Comparison of ENCODE assay signal across 25 cellular contexts in the genomic region with DNA sequence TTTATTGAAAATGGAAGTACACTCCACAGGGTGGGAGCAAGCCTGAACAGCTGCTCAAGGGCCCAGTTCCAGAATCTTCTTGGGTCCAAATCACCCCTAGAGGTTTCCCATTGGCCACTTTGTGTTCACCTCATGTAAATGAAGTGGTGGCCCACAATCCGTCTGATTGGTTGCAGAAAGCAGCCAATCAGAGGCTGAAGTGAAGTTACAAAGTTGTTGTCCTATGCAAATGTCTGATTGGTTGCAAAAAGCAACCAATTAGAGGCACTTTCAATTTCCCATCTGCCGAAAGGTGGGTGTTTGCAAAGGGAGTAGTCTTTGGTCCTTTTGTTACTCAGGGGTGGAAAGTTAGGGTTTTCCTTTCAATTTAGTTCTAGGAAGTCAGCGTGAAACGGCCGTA. TPM values are rescaled to one million over a fixed set of nuclear protein-coding genes. Genes with fewer than 3 reads are reported as not detected.
DNase-seq lines count a peak whose midpoint lies in the region; ATAC-seq and TF ChIP-seq lines count a peak whose summit lies in the region.
"Had no signal": no experiment of that assay in that cellular context is flagged by ENCODE, and none has a peak within 500 bp of the region (broad histone marks: within the 10 kb centered on the region; RNA-seq: fewer than 3 reads in every experiment).

No MANE protein-coding gene starts in this region.

- no peak overlapping the region for H3K4me2 ChIP-seq in neural progenitor cell
- H3K4me2 ChIP-seq: BLaER1 treated with 17β-estradiol and CSF1 and Interleukin-3, amounts not matched to agents 10 nM and 100 nM had no signal

- H3K4me3 Mint-ChIP-seq in neural progenitor cell, result no peak overlapping the region
- H3K4me3 Mint-ChIP-seq: CD4-positive, alpha-beta memory T cell had no signal

- H3K4me3 ChIP-seq in fibroblast of mammary gland (ENCODE audit: control insufficient read depth, low read depth, low read length) (no peak overlapping the region), neural progenitor cell (no peak overlapping the region)
- H3K4me3 ChIP-seq: BLaER1 treated with 17β-estradiol and CSF1 and Interleukin-3, amounts not matched to agents 10 nM and 100 nM; GM12878 had no signal

- peaks cover 7% of the 10 kb centered on the region for H3K27me3 ChIP-seq in neural progenitor cell

- no peaks in the 10 kb centered on the region for H3K79me2 ChIP-seq in neural progenitor cell (ENCODE audit: low read depth)

- no peaks in the 10 kb centered on the region for H3K36me3 Mint-ChIP-seq in neural progenitor cell
- H3K36me3 Mint-ChIP-seq: CD4-positive, alpha-beta memory T cell had no signal

- no peak overlapping the region for H3K27ac ChIP-seq in neural progenitor cell
- H3K27ac ChIP-seq: 22Rv1; BLaER1 treated with 17β-estradiol and CSF1 and Interleukin-3, amounts not matched to agents 10 nM and 100 nM had no signal

- TF ChIP-seq CTCF in fibroblast of mammary gland (conservative IDR thresholded peaks at IDR 0.05; ENCODE audit: control insufficient read depth, insufficient read depth, low read depth, low read length), result no peak
- TF ChIP-seq CTCF in neural progenitor cell (IDR thresholded peaks at IDR 0.05), result no peak

- ATAC-seq in GM18517 (IDR thresholded peaks at IDR 0.05; ENCODE audit: unreplicated experiment) (no peak), esophagus mucosa (no peak), GM21528 (IDR thresholded peaks at IDR 0.05; ENCODE audit: low FRiP score, unreplicated experiment) (no peak)
- ATAC-seq: GM12878, Panc1 had no signal

- H3K36me3 ChIP-seq in neural progenitor cell, result no peaks in the 10 kb centered on the region
- H3K36me3 ChIP-seq: BLaER1 treated with 17β-estradiol and CSF1 and Interleukin-3, amounts not matched to agents 10 nM and 100 nM had no signal

- H2AFZ ChIP-seq in neural progenitor cell (replicated peaks), result peak overlapping the region; percentile 50

- no peaks in the 10 kb centered on the region for H4K20me1 ChIP-seq in neural progenitor cell (ENCODE audit: low read depth)
- H4K20me1 ChIP-seq: BLaER1 treated with 17β-estradiol and CSF1 and Interleukin-3, amounts not matched to agents 10 nM and 100 nM had no signal

- no peaks in the 10 kb centered on the region for H3K4me1 Mint-ChIP-seq in neural progenitor cell

- peak; percentile 7 for DNase-seq in activated CD8-positive, alpha-beta memory T cell treated with anti-CD3 and anti-CD28 coated beads for 24 hours
- no peak for DNase-seq in activated CD8-positive, alpha-beta memory T cell treated with anti-CD3 and anti-CD28 coated beads, Interleukin-2, amount 50 U/mL, for 4 hours
- peak; percentile 5 for DNase-seq in fibroblast of mammary gland (ENCODE audit: low read depth)
- DNase-seq in neural progenitor cell (ENCODE audit: low spot score), result no peak
- DNase-seq in NCI-H1436 (lab: John Stamatoyannopoulos, UW), result no peak
- DNase-seq: Caco-2; CD4-positive, alpha-beta memory T cell; DND-41; H7; KBM-7; NCI-H1092 treated with DMSO at 0.1 percent for 48 hours; NCI-H146; NCI-H2029 treated with DMSO at 0.1 percent for 48 hours; NCI-H2171; NCI-H345; NCI-H524; NCI-H774; SIG-M5 had no signal

- H3K27me3 Mint-ChIP-seq in neural progenitor cell (ENCODE audit: insufficient read depth, low read depth), result peaks cover 3% of the 10 kb centered on the region

- no peak overlapping the region for H3K9ac ChIP-seq in neural progenitor cell
- H3K9ac ChIP-seq: BLaER1 treated with 17β-estradiol and CSF1 and Interleukin-3, amounts not matched to agents 10 nM and 100 nM had no signal

- no peak overlapping the region for H3K27ac Mint-ChIP-seq in neural progenitor cell
- H3K27ac Mint-ChIP-seq: CD4-positive, alpha-beta memory T cell had no signal

- no peaks in the 10 kb centered on the region for H3K4me1 ChIP-seq in neural progenitor cell

- H3K9me3 ChIP-seq in neural progenitor cell (ENCODE audit: low read depth), result no peaks in the 10 kb centered on the region
- H3K9me3 ChIP-seq: Caco-2 had no signal

- H3F3A ChIP-seq in neural progenitor cell (ENCODE audit: low read depth), result no peaks in the 10 kb centered on the region

- no peaks in the 10 kb centered on the region for H3K9me3 Mint-ChIP-seq in neural progenitor cell
- H3K9me3 Mint-ChIP-seq: CD4-positive, alpha-beta memory T cell had no signal

RNA-seq across cellular contexts. Expression of gene TMEM171, which starts 8.8 kb away (rescaled TPM):
- not detected in 2 replicates for total RNA-seq in neural progenitor cell (ENCODE audit: low replicate concordance)
- total RNA-seq in esophagus mucosa, result 6.3 TPM
- total RNA-seq: GM12878 had no signal

RNA-seq across cellular contexts. Expression of gene TMEM174, which starts 43.9 kb away (rescaled TPM):
- total RNA-seq in neural progenitor cell (ENCODE audit: low replicate concordance), result not detected in 2 replicates
- not detected for total RNA-seq in esophagus mucosa
- total RNA-seq: Caco-2; CD4-positive, alpha-beta memory T cell; GM12878; H7 had no signal

Comparison
In these comparisons a context has a peak if more than half of its experiments do, and no peak if none do; other contexts are left out.
1. DNase-seq: peak in activated CD8-positive, alpha-beta memory T cell treated with anti-CD3 and anti-CD28 coated beads for 24 hours (single experiment) and fibroblast of mammary gland (single experiment); none in activated CD8-positive, alpha-beta memory T cell treated with anti-CD3 and anti-CD28 coated beads, Interleukin-2, amount 50 U/mL, for 4 hours (single experiment), neural progenitor cell (single experiment) and NCI-H1436 (single experiment).